ENCODE assay signal across 22 cellular contexts in genomic region chr3:8538223-8538622, GRCh38. TPM values are rescaled to one million over a fixed set of nuclear protein-coding genes. Genes with fewer than 3 reads are reported as not detected.
"Had no signal": no experiment of that assay in that cellular context is flagged by ENCODE, and none has a peak within 500 bp of the region (broad histone marks: within the 10 kb centered on the region; RNA-seq: fewer than 3 reads in every experiment).

No MANE protein-coding gene starts in this region.

- H3K9me3 Mint-ChIP-seq: activated B cell treated with CpG ODN at 0.5 μM for 24 hours; activated CD8-positive, alpha-beta T cell treated with anti-CD3 and anti-CD28 coated beads for 36 hours; activated naive CD4-positive, alpha-beta T cell treated with anti-CD3 and anti-CD28 coated beads, Interleukin-2, amount 50 U/mL, for 72 hours; activated T-helper 2 cell treated with anti-CD3 and anti-CD28 coated beads, Interferon-gamma antibody, Interleukin-2, Interleukin-4, amounts not matched to agents 10 μg/mL and 5 μg/mL and 100 μg/mL, durations not matched to agents 14 hours and 24 hours and 36 hours; natural killer cell; T-cell; T-helper 2 cell treated with Interferon-gamma antibody and Interleukin-4, amounts not matched to agents 5 μg/mL and 100 μg/mL, for 36 hours had no signal

- H3K9me3 ChIP-seq: body of pancreas, heart right ventricle, ovary, suprapubic skin, transverse colon had no signal

- ATAC-seq: activated CD8-positive, alpha-beta T cell treated with anti-CD3 and anti-CD28 coated beads for 36 hours; activated naive CD4-positive, alpha-beta T cell treated with anti-CD3 and anti-CD28 coated beads, Interleukin-2, amount 50 U/mL, for 72 hours; body of pancreas; heart right ventricle; natural killer cell; T-cell had no signal

- H3K4me1 ChIP-seq: body of pancreas, transverse colon had no signal

- H3K4me3 Mint-ChIP-seq: activated B cell treated with CpG ODN at 0.5 μM for 24 hours; activated CD8-positive, alpha-beta T cell treated with anti-CD3 and anti-CD28 coated beads for 36 hours; natural killer cell; T-cell; T-helper 2 cell treated with Interferon-gamma antibody and Interleukin-4, amounts not matched to agents 5 μg/mL and 100 μg/mL, for 36 hours had no signal

- H3K4me1 Mint-ChIP-seq: activated B cell treated with CpG ODN at 0.5 μM for 24 hours, natural killer cell, T-cell had no signal

- H3K36me3 ChIP-seq: ovary, transverse colon had no signal

- H3K36me3 Mint-ChIP-seq: activated naive CD4-positive, alpha-beta T cell treated with anti-CD3 and anti-CD28 coated beads, Interleukin-2, amount 50 U/mL, for 72 hours; natural killer cell; T-cell had no signal

- H3K4me3 ChIP-seq: body of pancreas, cardiac muscle cell, heart right ventricle, ovary, spleen, suprapubic skin, transverse colon had no signal

- H3K27me3 ChIP-seq: body of pancreas, cardiac muscle cell, heart right ventricle, ovary, spleen, suprapubic skin, transverse colon had no signal

- DNase-seq: activated B cell treated with CpG ODN at 0.5 μM for 24 hours; activated CD4-positive, alpha-beta T cell treated with anti-CD3 and anti-CD28 coated beads, Interleukin-2, amount 50 U/mL, for 1 hour; activated CD8-positive, alpha-beta T cell treated with anti-CD3 and anti-CD28 coated beads for 36 hours; activated T-cell treated with anti-CD3 and anti-CD28 coated beads, Interleukin-2, amount 50 U/mL, for 48 hours; anterior cingulate cortex; body of pancreas; cerebellar nuclear complex; cortex of kidney; heart right ventricle; mesendoderm; natural killer cell; ovary; spleen; stimulated activated naive CD4-positive, alpha-beta T cell; T-cell; transverse colon had no signal

- H3K27ac Mint-ChIP-seq: activated B cell treated with CpG ODN at 0.5 μM for 24 hours; activated CD8-positive, alpha-beta T cell treated with anti-CD3 and anti-CD28 coated beads for 36 hours; activated naive CD4-positive, alpha-beta T cell treated with anti-CD3 and anti-CD28 coated beads, Interleukin-2, amount 50 U/mL, for 72 hours; activated T-helper 2 cell treated with anti-CD3 and anti-CD28 coated beads, Interferon-gamma antibody, Interleukin-2, Interleukin-4, amounts not matched to agents 10 μg/mL and 5 μg/mL and 100 μg/mL, durations not matched to agents 14 hours and 24 hours and 36 hours; natural killer cell; progenitor cell of endocrine pancreas; T-cell; T-helper 2 cell treated with Interferon-gamma antibody and Interleukin-4, amounts not matched to agents 5 μg/mL and 100 μg/mL, for 36 hours had no signal

- H3K27ac ChIP-seq: body of pancreas, cardiac muscle cell, ovary, suprapubic skin, transverse colon had no signal

RNA-seq across cellular contexts. Expression of gene LMCD1, which starts 36.6 kb away (rescaled TPM):
- total RNA-seq: natural killer cell had no signal
